In genomic region chr19:11971045-11971444, GRCh38 we compare ENCODE assay signal across 25 cellular contexts. TPM values are rescaled to one million over a fixed set of nuclear protein-coding genes. Genes with fewer than 3 reads are reported as not detected.
DNase-seq lines count a peak whose midpoint lies in the region; ATAC-seq and TF ChIP-seq lines count a peak whose summit lies in the region.
"Had no signal": no experiment of that assay in that cellular context is flagged by ENCODE, and none has a peak within 500 bp of the region (broad histone marks: within the 10 kb centered on the region; RNA-seq: fewer than 3 reads in every experiment).

No MANE protein-coding gene starts in this region.

- H3K27ac ChIP-seq in thyroid gland = no peak overlapping the region
- H3K27ac ChIP-seq: A549, C4-2B, Peyer's patch had no signal

- H3K4me3 ChIP-seq in NB4 (ENCODE audit: low read depth, low read length) = no peak overlapping the region
- H3K4me3 ChIP-seq in thyroid gland (replicated peaks in 1 of 3) = no peak overlapping the region
- H3K4me3 ChIP-seq: A549, Peyer's patch had no signal

- no peaks in the 10 kb centered on the region for H3K27me3 ChIP-seq in thyroid gland
- H3K27me3 ChIP-seq: Peyer's patch had no signal

- peak overlapping the region; percentile 57 for H3K4me3 Mint-ChIP-seq in dendritic cell treated with granulocyte-macrophage colony-stimulating factor and Interleukin-4, amounts not matched to agents 40 ng/mL and 50 ng/mL, for 4 days
- H3K4me3 Mint-ChIP-seq in activated T-cell treated with anti-CD3 and anti-CD28 coated beads, Interleukin-2, amount 50 U/mL, for 4 hours = no peak overlapping the region
- no peak overlapping the region for H3K4me3 Mint-ChIP-seq in mesothelial cell of epicardium
- H3K4me3 Mint-ChIP-seq: B cell had no signal

- peak; percentile 36 for ATAC-seq in sciatic nerve
- no peak for ATAC-seq in activated T-cell treated with anti-CD3 and anti-CD28 coated beads, Interleukin-2, amount 50 U/mL, for 4 hours
- ATAC-seq: A549, HepG2 had no signal

- no peak for TF ChIP-seq POLR2A in NB4 (IDR thresholded peaks at IDR 0.05; ENCODE audit: extremely low read depth, insufficient read length)
- no peak for TF ChIP-seq POLR2A in thyroid gland (IDR thresholded peaks at IDR 0.05)

- H3K36me3 ChIP-seq in thyroid gland = no peaks in the 10 kb centered on the region
- H3K36me3 ChIP-seq: Peyer's patch had no signal

- H3K27me3 Mint-ChIP-seq in dendritic cell treated with granulocyte-macrophage colony-stimulating factor and Interleukin-4, amounts not matched to agents 40 ng/mL and 50 ng/mL, for 4 days = no peaks in the 10 kb centered on the region
- H3K27me3 Mint-ChIP-seq in activated T-cell treated with anti-CD3 and anti-CD28 coated beads, Interleukin-2, amount 50 U/mL, for 4 hours (ENCODE audit: low read depth) = no peaks in the 10 kb centered on the region
- H3K27me3 Mint-ChIP-seq in mesothelial cell of epicardium (ENCODE audit: low read depth) = no peaks in the 10 kb centered on the region
- H3K27me3 Mint-ChIP-seq: B cell had no signal

- WGBS in thyroid gland, 2 donors = 88 to 91% methylated on average over 2 of the region's 2 CpGs

- H3K27ac Mint-ChIP-seq in dendritic cell treated with granulocyte-macrophage colony-stimulating factor and Interleukin-4, amounts not matched to agents 40 ng/mL and 50 ng/mL, for 4 days = peak overlapping the region; percentile 92
- H3K27ac Mint-ChIP-seq in mesothelial cell of epicardium = no peak overlapping the region
- H3K27ac Mint-ChIP-seq: B cell had no signal

- no peaks in the 10 kb centered on the region for H3K9me3 ChIP-seq in thyroid gland

- peaks cover 0 to 10% of the 10 kb centered on the region in 2 donors for H3K4me1 ChIP-seq in thyroid gland
- H3K4me1 ChIP-seq: A549 had no signal

- H3K36me3 Mint-ChIP-seq in dendritic cell treated with granulocyte-macrophage colony-stimulating factor and Interleukin-4, amounts not matched to agents 40 ng/mL and 50 ng/mL, for 4 days (ENCODE audit: low read depth) = peaks cover 38% of the 10 kb centered on the region
- peaks cover 16% of the 10 kb centered on the region for H3K36me3 Mint-ChIP-seq in activated T-cell treated with anti-CD3 and anti-CD28 coated beads, Interleukin-2, amount 50 U/mL, for 4 hours (ENCODE audit: insufficient read depth)
- peaks cover 51% of the 10 kb centered on the region for H3K36me3 Mint-ChIP-seq in mesothelial cell of epicardium

- peaks cover 33% of the 10 kb centered on the region for H3K4me1 Mint-ChIP-seq in dendritic cell treated with granulocyte-macrophage colony-stimulating factor and Interleukin-4, amounts not matched to agents 40 ng/mL and 50 ng/mL, for 4 days (ENCODE audit: low read depth)
- H3K4me1 Mint-ChIP-seq in activated T-cell treated with anti-CD3 and anti-CD28 coated beads, Interleukin-2, amount 50 U/mL, for 4 hours (ENCODE audit: low read depth) = peaks cover 2% of the 10 kb centered on the region
- H3K4me1 Mint-ChIP-seq in mesothelial cell of epicardium = peaks cover 6% of the 10 kb centered on the region

- DNase-seq in CD1c-positive myeloid dendritic cell (ENCODE audit: extremely low spot score) (peak; percentile 60), NB4 (ENCODE audit: low read depth) (peak; percentile 41), sciatic nerve (ENCODE audit: low spot score) (no peak), thyroid gland (no peak), mesothelial cell of epicardium (ENCODE audit: low spot score in 2 of 2, unreplicated experiment in 2 of 2) (no peak)
- DNase-seq in activated T-cell treated with anti-CD3 and anti-CD28 coated beads, Interleukin-2, amount 50 U/mL, for 4 hours = no peak
- no peak for DNase-seq in activated CD4-positive, CD25-positive, alpha-beta regulatory T cell treated with anti-CD3 and anti-CD28 coated beads, Interleukin-2, amount 50 U/mL, for 72 hours
- DNase-seq: Calu3, DMS153, Karpas-422, NCI-H1092, NCI-H1417 treated with DMSO at 0.1 percent for 48 hours, NCI-H1694 treated with DMSO at 0.1 percent for 48 hours, NCI-H2081, NCI-H2227 treated with DMSO at 0.1 percent for 48 hours, NCI-H526 treated with DMSO at 0.1 percent for 48 hours, Peyer's patch, SHP77 treated with DMSO at 0.1 percent for 48 hours, SW 1271 had no signal

- peaks cover 41% of the 10 kb centered on the region for H3K9me3 Mint-ChIP-seq in dendritic cell treated with granulocyte-macrophage colony-stimulating factor and Interleukin-4, amounts not matched to agents 40 ng/mL and 50 ng/mL, for 4 days
- peaks cover 8% of the 10 kb centered on the region for H3K9me3 Mint-ChIP-seq in activated T-cell treated with anti-CD3 and anti-CD28 coated beads, Interleukin-2, amount 50 U/mL, for 4 hours
- H3K9me3 Mint-ChIP-seq in mesothelial cell of epicardium = peaks cover 41% of the 10 kb centered on the region

- no peak for TF ChIP-seq CTCF in NB4 (IDR thresholded peaks at IDR 0.05; ENCODE audit: low read depth, low read length)
- no peak for TF ChIP-seq CTCF in thyroid gland (IDR thresholded peaks at IDR 0.05)
- no peak for TF ChIP-seq CTCF in mesothelial cell of epicardium (IDR thresholded peaks at IDR 0.05; ENCODE audit: unreplicated experiment)

- intact Hi-C loops in dendritic cell treated with granulocyte-macrophage colony-stimulating factor and Interleukin-4, amounts not matched to agents 40 ng/mL and 50 ng/mL, for 4 days (cut with micrococcal nuclease) = no loop called here
- intact Hi-C loops in sciatic nerve (cut with DNase I) (no loop called here), thyroid gland (cut with DNase I) (no loop called here)

RNA-seq across cellular contexts. Expression of gene ZNF763, which starts 6.2 kb away (rescaled TPM):
- 6.6 TPM for total RNA-seq in sciatic nerve
- 10 to 100 TPM in 2 of 4 donors, 1 to 10 TPM in 2; 7.4 to 14.4 (median 10.3) TPM for total RNA-seq in thyroid gland
- under 1 TPM; 0.24 to 0.56 (median 0.27) TPM for total RNA-seq in activated T-cell treated with anti-CD3 and anti-CD28 coated beads, Interleukin-2, amount 50 U/mL, for 4 hours
- 5.9 to 7.2 TPM (median 7.1 TPM) in 3 replicates for total RNA-seq in mesothelial cell of epicardium
- total RNA-seq: NCI-H460 had no signal

RNA-seq across cellular contexts. Expression of gene ZNF700, which starts 46.1 kb away (rescaled TPM):
- total RNA-seq in sciatic nerve (16.1 TPM), thyroid gland (10 to 100 TPM; 10.9 to 23.1 (median 16.0) TPM), mesothelial cell of epicardium (13.4 to 15.0 TPM (median 14.2 TPM) in 3 replicates)
- total RNA-seq in activated T-cell treated with anti-CD3 and anti-CD28 coated beads, Interleukin-2, amount 50 U/mL, for 4 hours = 1 to 10 TPM; 6.3 to 6.4 (median 6.4) TPM

Comparison
In these comparisons a context has a peak if more than half of its experiments do, and no peak if none do; other contexts are left out.
1. DNase-seq: peak in CD1c-positive myeloid dendritic cell (single experiment) and NB4 (single experiment); none in sciatic nerve (single experiment), thyroid gland (0 of 2), activated T-cell treated with anti-CD3 and anti-CD28 coated beads, Interleukin-2, amount 50 U/mL, for 4 hours (single experiment), activated CD4-positive, CD25-positive, alpha-beta regulatory T cell treated with anti-CD3 and anti-CD28 coated beads, Interleukin-2, amount 50 U/mL, for 72 hours (single experiment) and mesothelial cell of epicardium (0 of 2).